ENCODE assay signal across 29 cellular contexts in genomic region chr13:67950594-67950993, GRCh38.
"Had no signal": no experiment of that assay in that cellular context is flagged by ENCODE, and none has a peak within 500 bp of the region (broad histone marks: within the 10 kb centered on the region; RNA-seq: fewer than 3 reads in every experiment).

No MANE protein-coding gene starts in this region.

- H3K4me3 Mint-ChIP-seq: activated CD4-positive, alpha-beta memory T cell treated with anti-CD3 and anti-CD28 coated beads, Interleukin-2, amount 10 ng/mL, durations not matched to agents 7 days and 5 days; activated CD4-positive, alpha-beta T cell treated with anti-CD3 and anti-CD28 coated beads for 36 hours; activated CD4-positive, alpha-beta T cell treated with anti-CD3 and anti-CD28 coated beads, Interleukin-2, amount 10 ng/mL, durations not matched to agents 24 days and 14 days; activated naive CD4-positive, alpha-beta T cell treated with anti-CD3 and anti-CD28 coated beads, Interleukin-2, amount 10 ng/mL, durations not matched to agents 7 days and 5 days; activated naive CD8-positive, alpha-beta T cell treated with anti-CD3 and anti-CD28 coated beads, Interleukin-2, amount 10 ng/mL, durations not matched to agents 7 days and 5 days; activated T-cell treated with anti-CD3 and anti-CD28 coated beads, Interleukin-2, amount 50 U/mL, for 24 hours; activated T-cell treated with anti-CD3 and anti-CD28 coated beads, Interleukin-2, amount 50 U/mL, for 72 hours; T-helper 17 cell; T-helper 2 cell treated with Interferon-gamma antibody and Interleukin-4, amounts not matched to agents 5 μg/mL and 100 μg/mL, for 36 hours had no signal

- H3K9me3 ChIP-seq: body of pancreas had no signal

- H3K27me3 Mint-ChIP-seq: activated CD4-positive, alpha-beta memory T cell treated with anti-CD3 and anti-CD28 coated beads, Interleukin-2, amount 10 ng/mL, durations not matched to agents 7 days and 5 days; activated CD4-positive, alpha-beta T cell treated with anti-CD3 and anti-CD28 coated beads for 36 hours; activated CD4-positive, alpha-beta T cell treated with anti-CD3 and anti-CD28 coated beads, Interleukin-2, amount 10 ng/mL, durations not matched to agents 24 days and 14 days; activated naive CD4-positive, alpha-beta T cell treated with anti-CD3 and anti-CD28 coated beads, Interleukin-2, amount 10 ng/mL, durations not matched to agents 7 days and 5 days; activated naive CD8-positive, alpha-beta T cell treated with anti-CD3 and anti-CD28 coated beads, Interleukin-2, amount 10 ng/mL, durations not matched to agents 7 days and 5 days; activated T-cell treated with anti-CD3 and anti-CD28 coated beads, Interleukin-2, amount 50 U/mL, for 24 hours; T-helper 17 cell had no signal

- DNase-seq: activated CD4-positive, alpha-beta memory T cell treated with anti-CD3 and anti-CD28 coated beads, Interleukin-2, amount 10 ng/mL, durations not matched to agents 7 days and 5 days; activated CD4-positive, alpha-beta T cell treated with anti-CD3 and anti-CD28 coated beads for 36 hours; activated CD4-positive, alpha-beta T cell treated with anti-CD3 and anti-CD28 coated beads, Interleukin-2, amount 10 ng/mL, durations not matched to agents 24 days and 14 days; activated CD4-positive, CD25-positive, alpha-beta regulatory T cell; activated CD4-positive, CD25-positive, alpha-beta regulatory T cell treated with anti-CD3 and anti-CD28 coated beads, Interleukin-2, amount 50 U/mL, for 72 hours; activated CD8-positive, alpha-beta memory T cell treated with anti-CD3 and anti-CD28 coated beads, Interleukin-2, amount 50 U/mL, for 48 hours; activated gamma-delta T cell; activated naive CD4-positive, alpha-beta T cell; activated naive CD4-positive, alpha-beta T cell treated with anti-CD3 and anti-CD28 coated beads, Interleukin-2, amount 10 ng/mL, durations not matched to agents 7 days and 5 days; activated naive CD8-positive, alpha-beta T cell treated with anti-CD3 and anti-CD28 coated beads, Interleukin-2, amount 10 ng/mL, durations not matched to agents 7 days and 5 days; activated T-cell treated with anti-CD3 and anti-CD28 coated beads for 4 hours; activated T-cell treated with anti-CD3 and anti-CD28 coated beads, Interleukin-2, amount 50 U/mL, for 24 hours; activated T-cell treated with anti-CD3 and anti-CD28 coated beads, Interleukin-2, amount 50 U/mL, for 72 hours; amniotic stem cell; aorta; body of pancreas; caudate nucleus; cortex of kidney; dermis blood vessel endothelial cell; effector CD8-positive, alpha-beta T cell; foreskin fibroblast; head of caudate nucleus; hippocampal formation; T-helper 17 cell; T1000 had no signal

- ATAC-seq: activated CD4-positive, alpha-beta T cell treated with anti-CD3 and anti-CD28 coated beads for 36 hours; activated naive CD4-positive, alpha-beta T cell treated with anti-CD3 and anti-CD28 coated beads, Interleukin-2, amount 50 U/mL, for 72 hours; activated T-cell treated with anti-CD3 and anti-CD28 coated beads, Interleukin-2, amount 50 U/mL, for 72 hours; body of pancreas; esophagus mucosa; T-helper 17 cell had no signal

- H3K27me3 ChIP-seq: body of pancreas had no signal

- H3K27ac ChIP-seq: body of pancreas, epithelial cell of prostate had no signal

- H3K36me3 Mint-ChIP-seq: activated naive CD4-positive, alpha-beta T cell treated with anti-CD3 and anti-CD28 coated beads, Interleukin-2, amount 10 ng/mL, durations not matched to agents 7 days and 5 days; activated naive CD4-positive, alpha-beta T cell treated with anti-CD3 and anti-CD28 coated beads, Interleukin-2, amount 50 U/mL, for 72 hours; activated naive CD8-positive, alpha-beta T cell treated with anti-CD3 and anti-CD28 coated beads, Interleukin-2, amount 10 ng/mL, durations not matched to agents 7 days and 5 days had no signal

- H3K27ac Mint-ChIP-seq: activated CD4-positive, alpha-beta memory T cell treated with anti-CD3 and anti-CD28 coated beads, Interleukin-2, amount 10 ng/mL, durations not matched to agents 7 days and 5 days; activated CD4-positive, alpha-beta T cell treated with anti-CD3 and anti-CD28 coated beads for 36 hours; activated CD4-positive, alpha-beta T cell treated with anti-CD3 and anti-CD28 coated beads, Interleukin-2, amount 10 ng/mL, durations not matched to agents 24 days and 14 days; activated naive CD4-positive, alpha-beta T cell treated with anti-CD3 and anti-CD28 coated beads, Interleukin-2, amount 10 ng/mL, durations not matched to agents 7 days and 5 days; activated naive CD4-positive, alpha-beta T cell treated with anti-CD3 and anti-CD28 coated beads, Interleukin-2, amount 50 U/mL, for 72 hours; activated naive CD8-positive, alpha-beta T cell treated with anti-CD3 and anti-CD28 coated beads, Interleukin-2, amount 10 ng/mL, durations not matched to agents 7 days and 5 days; activated T-cell treated with anti-CD3 and anti-CD28 coated beads, Interleukin-2, amount 50 U/mL, for 24 hours; activated T-cell treated with anti-CD3 and anti-CD28 coated beads, Interleukin-2, amount 50 U/mL, for 72 hours; T-helper 17 cell; T-helper 2 cell treated with Interferon-gamma antibody and Interleukin-4, amounts not matched to agents 5 μg/mL and 100 μg/mL, for 36 hours had no signal

- H3K4me1 ChIP-seq: body of pancreas had no signal

- H3K4me1 Mint-ChIP-seq: activated CD4-positive, alpha-beta memory T cell treated with anti-CD3 and anti-CD28 coated beads, Interleukin-2, amount 10 ng/mL, durations not matched to agents 7 days and 5 days; activated CD4-positive, alpha-beta T cell treated with anti-CD3 and anti-CD28 coated beads for 36 hours; activated CD4-positive, alpha-beta T cell treated with anti-CD3 and anti-CD28 coated beads, Interleukin-2, amount 10 ng/mL, durations not matched to agents 24 days and 14 days; activated naive CD4-positive, alpha-beta T cell treated with anti-CD3 and anti-CD28 coated beads, Interleukin-2, amount 10 ng/mL, durations not matched to agents 7 days and 5 days; activated naive CD8-positive, alpha-beta T cell treated with anti-CD3 and anti-CD28 coated beads, Interleukin-2, amount 10 ng/mL, durations not matched to agents 7 days and 5 days; T-helper 17 cell had no signal

- H3K4me3 ChIP-seq: body of pancreas had no signal
